ENCODE assay signal across 42 cellular contexts in genomic region chr5:71762826-71763225, GRCh38. TPM values are rescaled to one million over a fixed set of nuclear protein-coding genes. Genes with fewer than 3 reads are reported as not detected.
"Had no signal": no experiment of that assay in that cellular context is flagged by ENCODE, and none has a peak within 500 bp of the region (broad histone marks: within the 10 kb centered on the region; RNA-seq: fewer than 3 reads in every experiment).

No MANE protein-coding gene starts in this region.

- H3K36me3 Mint-ChIP-seq: activated naive CD4-positive, alpha-beta T cell treated with anti-CD3 and anti-CD28 coated beads, Interleukin-2, amount 10 ng/mL, durations not matched to agents 7 days and 5 days; activated naive CD4-positive, alpha-beta T cell treated with anti-CD3 and anti-CD28 coated beads, Interleukin-2, amount 50 U/mL, for 24 hours; activated naive CD4-positive, alpha-beta T cell treated with anti-CD3 and anti-CD28 coated beads, Interleukin-2, amount 50 U/mL, for 72 hours; activated naive CD8-positive, alpha-beta T cell; activated naive CD8-positive, alpha-beta T cell treated with anti-CD3 and anti-CD28 coated beads for 36 hours; activated naive CD8-positive, alpha-beta T cell treated with anti-CD3 and anti-CD28 coated beads, Interleukin-2, amount 10 ng/mL, durations not matched to agents 7 days and 5 days; brain had no signal

- H3K4me1 ChIP-seq: body of pancreas, breast epithelium had no signal

- FAIRE-seq: astrocyte, bronchial epithelial cell had no signal

- H3K27ac Mint-ChIP-seq: activated naive CD4-positive, alpha-beta T cell treated with anti-CD3 and anti-CD28 coated beads for 36 hours; activated naive CD4-positive, alpha-beta T cell treated with anti-CD3 and anti-CD28 coated beads, Interleukin-2, amount 10 ng/mL, durations not matched to agents 7 days and 5 days; activated naive CD4-positive, alpha-beta T cell treated with anti-CD3 and anti-CD28 coated beads, Interleukin-2, amount 50 U/mL, for 24 hours; activated naive CD4-positive, alpha-beta T cell treated with anti-CD3 and anti-CD28 coated beads, Interleukin-2, amount 50 U/mL, for 72 hours; activated naive CD8-positive, alpha-beta T cell; activated naive CD8-positive, alpha-beta T cell treated with anti-CD3 and anti-CD28 coated beads for 36 hours; activated naive CD8-positive, alpha-beta T cell treated with anti-CD3 and anti-CD28 coated beads, Interleukin-2, amount 10 ng/mL, durations not matched to agents 7 days and 5 days; activated naive CD8-positive, alpha-beta T cell treated with anti-CD3 and anti-CD28 coated beads, Interleukin-2, amount 50 U/mL, for 24 hours; activated T-cell treated with anti-CD3 and anti-CD28 coated beads, Interleukin-2, amount 50 U/mL, for 24 hours; activated T-cell treated with anti-CD3 and anti-CD28 coated beads, Interleukin-2, amount 50 U/mL, for 72 hours; activated T-helper 1 cell treated with anti-CD3 and anti-CD28 coated beads, Interleukin-12 subunit alpha, Interleukin-12 subunit beta, Interleukin-2, Interleukin-4 antibody, amounts not matched to agents 30 ng/mL and 10 ng/mL and 1 ng/mL, durations not matched to agents 14 hours and 24 hours and 36 hours; activated T-helper 17 cell treated with anti-CD3 and anti-CD28 coated beads, Interleukin-2, amount 50 U/mL, for 72 hours; activated T-helper 2 cell treated with anti-CD3 and anti-CD28 coated beads, Interferon-gamma antibody, Interleukin-2, Interleukin-4, amounts not matched to agents 10 μg/mL and 5 μg/mL and 100 μg/mL, durations not matched to agents 14 hours and 24 hours and 36 hours; brain had no signal

- H3K4me3 ChIP-seq: adrenal gland, ascending aorta, body of pancreas, breast epithelium, cardiac muscle cell had no signal

- H3K4me1 Mint-ChIP-seq: activated T-helper 17 cell treated with anti-CD3 and anti-CD28 coated beads, Interleukin-2, amount 50 U/mL, for 72 hours; central memory CD8-positive, alpha-beta T cell had no signal

- H3K9me3 ChIP-seq: adrenal gland, ascending aorta, body of pancreas, breast epithelium had no signal

- H3K9me3 Mint-ChIP-seq: activated naive CD4-positive, alpha-beta T cell treated with anti-CD3 and anti-CD28 coated beads for 36 hours; activated naive CD4-positive, alpha-beta T cell treated with anti-CD3 and anti-CD28 coated beads, Interleukin-2, amount 10 ng/mL, durations not matched to agents 7 days and 5 days; activated naive CD4-positive, alpha-beta T cell treated with anti-CD3 and anti-CD28 coated beads, Interleukin-2, amount 50 U/mL, for 24 hours; activated naive CD4-positive, alpha-beta T cell treated with anti-CD3 and anti-CD28 coated beads, Interleukin-2, amount 50 U/mL, for 72 hours; activated naive CD8-positive, alpha-beta T cell treated with anti-CD3 and anti-CD28 coated beads for 36 hours; activated naive CD8-positive, alpha-beta T cell treated with anti-CD3 and anti-CD28 coated beads, Interleukin-2, amount 10 ng/mL, durations not matched to agents 7 days and 5 days; activated naive CD8-positive, alpha-beta T cell treated with anti-CD3 and anti-CD28 coated beads, Interleukin-2, amount 50 U/mL, for 24 hours; activated T-cell treated with anti-CD3 and anti-CD28 coated beads, Interleukin-2, amount 50 U/mL, for 24 hours; activated T-cell treated with anti-CD3 and anti-CD28 coated beads, Interleukin-2, amount 50 U/mL, for 4 hours; activated T-cell treated with anti-CD3 and anti-CD28 coated beads, Interleukin-2, amount 50 U/mL, for 72 hours; activated T-helper 1 cell treated with anti-CD3 and anti-CD28 coated beads, Interleukin-12 subunit alpha, Interleukin-12 subunit beta, Interleukin-2, Interleukin-4 antibody, amounts not matched to agents 30 ng/mL and 10 ng/mL and 1 ng/mL, durations not matched to agents 14 hours and 24 hours and 36 hours; activated T-helper 17 cell treated with anti-CD3 and anti-CD28 coated beads, Interleukin-2, amount 50 U/mL, for 72 hours; activated T-helper 2 cell treated with anti-CD3 and anti-CD28 coated beads, Interferon-gamma antibody, Interleukin-2, Interleukin-4, amounts not matched to agents 10 μg/mL and 5 μg/mL and 100 μg/mL, durations not matched to agents 14 hours and 24 hours and 36 hours; central memory CD8-positive, alpha-beta T cell had no signal

- DNase-seq: activated effector memory CD4-positive, alpha-beta T cell treated with anti-CD3 and anti-CD28 coated beads, Interleukin-2, amount 50 U/mL, for 16 hours; activated effector memory CD4-positive, alpha-beta T cell treated with Interleukin-2 at 50 U/mL for 16 hours; activated gamma-delta T cell; activated gamma-delta T cell treated with Interleukin-2 at 50 U/mL for 16 hours; activated naive CD4-positive, alpha-beta T cell; activated naive CD4-positive, alpha-beta T cell treated with anti-CD3 and anti-CD28 coated beads for 36 hours; activated naive CD4-positive, alpha-beta T cell treated with anti-CD3 and anti-CD28 coated beads, Interleukin-2, amount 10 ng/mL, durations not matched to agents 7 days and 5 days; activated naive CD4-positive, alpha-beta T cell treated with anti-CD3 and anti-CD28 coated beads, Interleukin-2, amount 50 U/mL, for 16 hours; activated naive CD4-positive, alpha-beta T cell treated with Interleukin-2 at 50 U/mL for 16 hours; activated naive CD8-positive, alpha-beta T cell treated with anti-CD3 and anti-CD28 coated beads for 36 hours; activated naive CD8-positive, alpha-beta T cell treated with anti-CD3 and anti-CD28 coated beads, Interleukin-2, amount 10 ng/mL, durations not matched to agents 7 days and 5 days; activated naive CD8-positive, alpha-beta T cell treated with anti-CD3 and anti-CD28 coated beads, Interleukin-2, amount 50 U/mL, for 24 hours; activated T-cell treated with anti-CD3 and anti-CD28 coated beads, Interleukin-2, amount 50 U/mL, for 24 hours; activated T-cell treated with anti-CD3 and anti-CD28 coated beads, Interleukin-2, amount 50 U/mL, for 4 hours; activated T-cell treated with anti-CD3 and anti-CD28 coated beads, Interleukin-2, amount 50 U/mL, for 48 hours; activated T-cell treated with anti-CD3 and anti-CD28 coated beads, Interleukin-2, amount 50 U/mL, for 72 hours; adrenal gland; amniotic stem cell; amygdala; anterior cingulate cortex; aorta; body of pancreas; brain microvascular endothelial cell; caudate nucleus; central memory CD4-positive, alpha-beta T cell; cerebellar nuclear complex had no signal

- H3K27ac ChIP-seq: adrenal gland, ascending aorta, body of pancreas, brain microvascular endothelial cell, breast epithelium, cardiac muscle cell had no signal

- H3K27me3 Mint-ChIP-seq: activated naive CD4-positive, alpha-beta T cell treated with anti-CD3 and anti-CD28 coated beads, Interleukin-2, amount 50 U/mL, for 24 hours; activated naive CD8-positive, alpha-beta T cell treated with anti-CD3 and anti-CD28 coated beads for 36 hours had no signal

- H3K4me3 Mint-ChIP-seq: activated naive CD4-positive, alpha-beta T cell treated with anti-CD3 and anti-CD28 coated beads for 36 hours; activated naive CD4-positive, alpha-beta T cell treated with anti-CD3 and anti-CD28 coated beads, Interleukin-2, amount 10 ng/mL, durations not matched to agents 7 days and 5 days; activated naive CD4-positive, alpha-beta T cell treated with anti-CD3 and anti-CD28 coated beads, Interleukin-2, amount 50 U/mL, for 24 hours; activated naive CD8-positive, alpha-beta T cell; activated naive CD8-positive, alpha-beta T cell treated with anti-CD3 and anti-CD28 coated beads for 36 hours; activated naive CD8-positive, alpha-beta T cell treated with anti-CD3 and anti-CD28 coated beads, Interleukin-2, amount 10 ng/mL, durations not matched to agents 7 days and 5 days; activated naive CD8-positive, alpha-beta T cell treated with anti-CD3 and anti-CD28 coated beads, Interleukin-2, amount 50 U/mL, for 24 hours; activated T-cell treated with anti-CD3 and anti-CD28 coated beads, Interleukin-2, amount 50 U/mL, for 24 hours; activated T-cell treated with anti-CD3 and anti-CD28 coated beads, Interleukin-2, amount 50 U/mL, for 4 hours; activated T-cell treated with anti-CD3 and anti-CD28 coated beads, Interleukin-2, amount 50 U/mL, for 72 hours; activated T-helper 1 cell treated with anti-CD3 and anti-CD28 coated beads, Interleukin-12 subunit alpha, Interleukin-12 subunit beta, Interleukin-2, Interleukin-4 antibody, amounts not matched to agents 30 ng/mL and 10 ng/mL and 1 ng/mL, durations not matched to agents 14 hours and 24 hours and 36 hours; activated T-helper 17 cell treated with anti-CD3 and anti-CD28 coated beads, Interleukin-2, amount 50 U/mL, for 72 hours; brain; central memory CD8-positive, alpha-beta T cell had no signal

- H3K36me3 ChIP-seq: adrenal gland, ascending aorta, brain microvascular endothelial cell, breast epithelium, cardiac muscle cell had no signal

RNA-seq across cellular contexts. Expression of gene CARTPT, which starts 43.8 kb away (rescaled TPM):
- total RNA-seq: activated naive CD4-positive, alpha-beta T cell treated with anti-CD3 and anti-CD28 coated beads for 36 hours; activated naive CD4-positive, alpha-beta T cell treated with anti-CD3 and anti-CD28 coated beads, Interleukin-2, amount 50 U/mL, for 72 hours; activated naive CD8-positive, alpha-beta T cell treated with anti-CD3 and anti-CD28 coated beads for 36 hours; activated naive CD8-positive, alpha-beta T cell treated with anti-CD3 and anti-CD28 coated beads, Interleukin-2, amount 10 ng/mL, durations not matched to agents 7 days and 5 days; activated T-cell treated with anti-CD3 and anti-CD28 coated beads, Interleukin-2, amount 50 U/mL, for 4 hours; activated T-cell treated with anti-CD3 and anti-CD28 coated beads, Interleukin-2, amount 50 U/mL, for 72 hours; activated T-helper 1 cell treated with anti-CD3 and anti-CD28 coated beads, Interleukin-12 subunit alpha, Interleukin-12 subunit beta, Interleukin-2, Interleukin-4 antibody, amounts not matched to agents 30 ng/mL and 10 ng/mL and 1 ng/mL, durations not matched to agents 14 hours and 24 hours and 36 hours; activated T-helper 17 cell treated with anti-CD3 and anti-CD28 coated beads, Interleukin-2, amount 50 U/mL, for 72 hours; activated T-helper 2 cell treated with anti-CD3 and anti-CD28 coated beads, Interferon-gamma antibody, Interleukin-2, Interleukin-4, amounts not matched to agents 10 μg/mL and 5 μg/mL and 100 μg/mL, durations not matched to agents 14 hours and 24 hours and 36 hours; aorta; astrocyte; body of pancreas; breast epithelium; bronchial epithelial cell; cardiac muscle cell; cardiac septum; cerebellum; chondrocyte had no signal
- polyA plus RNA-seq: cardiac muscle cell had no signal
